In the genomic region with DNA sequence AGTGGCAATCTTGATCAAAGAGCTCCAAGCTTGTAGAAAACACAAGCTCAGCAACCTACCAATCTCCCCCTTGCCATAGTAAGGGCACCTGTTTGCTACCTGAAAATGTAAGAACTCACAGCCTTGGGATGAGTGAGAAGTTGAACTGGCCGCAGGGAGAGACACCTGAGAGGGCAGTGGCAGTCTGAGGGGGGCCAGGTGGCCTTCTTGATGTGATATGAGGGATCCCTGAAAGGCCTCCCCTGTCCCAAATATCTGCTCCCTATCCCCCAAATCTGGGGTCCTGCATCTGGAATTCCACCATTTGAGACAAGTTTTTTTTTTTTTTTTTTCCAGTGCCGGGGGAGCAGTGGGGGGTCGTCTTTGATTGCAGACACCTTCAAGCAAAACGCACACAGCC, we compare ENCODE assay signal across 10 cellular contexts.
DNase-seq lines count a peak whose midpoint lies in the region; ATAC-seq, FAIRE-seq and TF ChIP-seq lines count a peak whose summit lies in the region.
"Had no signal": no experiment of that assay in that cellular context is flagged by ENCODE, and none has a peak within 500 bp of the region (broad histone marks: within the 10 kb centered on the region; RNA-seq: fewer than 3 reads in every experiment).

No MANE protein-coding gene starts in this region.

- no peaks in the 10 kb centered on the region for H3K9me3 Mint-ChIP-seq in astrocyte (ENCODE audit: unreplicated experiment)

- peaks cover 0 to 73% of the 10 kb centered on the region in 2 experiments; a peak in 2 of 4 replicates for H3K4me1 ChIP-seq in SK-N-SH (ENCODE audit: control insufficient read depth in 1 of 2, insufficient read depth in 2 of 2, low read depth in 1 of 2, low read length in 1 of 2)
- peaks cover 5% of the 10 kb centered on the region for H3K4me1 ChIP-seq in astrocyte (ENCODE audit: insufficient read depth, low read length)
- peaks cover 9% of the 10 kb centered on the region for H3K4me1 ChIP-seq in stomach smooth muscle (ENCODE audit: control insufficient read depth, insufficient read depth, low read length)

- H3K4me3 ChIP-seq in SK-N-SH (ENCODE audit: low read depth in 2 of 2, low read length in 1 of 2) (peak overlapping the region in 1 of 2 experiments; percentile 71; a peak in 1 of 4 replicates), astrocyte (ENCODE audit: insufficient read depth, low read depth, low read length) (no peak overlapping the region), stomach smooth muscle (ENCODE audit: low read length in 2 of 2) (peak overlapping the region; percentile 59 to 74)

- ATAC-seq in SK-N-SH treated with all-trans-retinoic acid at 6 μM for 48 hours (no peak), left lobe of liver (no peak), HG03469 (IDR thresholded peaks at IDR 0.05; ENCODE audit: unreplicated experiment) (no peak)

- POLR2A ChIA-PET in SK-N-SH (lab: Yijun Ruan, JAX) = interaction anchor here (0.6 to 3.8 kb wide), 10 partner anchors 22 to 181 kb away, joined by 3 to 28 read pairs (median 3); no protein-coding TSS in a partner anchor

- no peaks in the 10 kb centered on the region for H3K36me3 Mint-ChIP-seq in astrocyte (ENCODE audit: low read depth, unreplicated experiment)

- H3K27ac ChIP-seq in SK-N-SH (ENCODE audit: low read depth in 2 of 2, low read length in 1 of 2) (peak overlapping the region in 1 of 2 experiments; percentile 87; a peak in 1 of 4 replicates), astrocyte (ENCODE audit: low read depth, low read length) (no peak overlapping the region), stomach smooth muscle (ENCODE audit: low read length) (no peak overlapping the region)
- H3K27ac ChIP-seq: 22Rv1 had no signal

- no peak for TF ChIP-seq EP300 in SK-N-SH (IDR thresholded peaks at IDR 0.05; ENCODE audit: borderline replicate concordance in 1 of 2, low read depth in 1 of 2, low read length in 1 of 2)

- peaks cover 60% of the 10 kb centered on the region for H3K27me3 Mint-ChIP-seq in astrocyte (ENCODE audit: low read depth, unreplicated experiment)

- H3K9ac ChIP-seq in SK-N-SH = 0 out of 2 replicates have a peak overlapping the region, but pooled peaks have one; percentile 60
- H3K9ac ChIP-seq in astrocyte (ENCODE audit: low read length) = no peak overlapping the region
- H3K9ac ChIP-seq in stomach smooth muscle (ENCODE audit: low read length in 2 of 2) = peak overlapping the region in 1 of 2 donors; percentile 17

- 60% methylated on average over 3 of the region's 4 CpGs for WGBS in SK-N-SH (ENCODE audit: low lambda C conversion rate)

- TF ChIP-seq RAD21 in SK-N-SH (IDR thresholded peaks at IDR 0.05; ENCODE audit: low read length) = no peak

- H3K4me1 Mint-ChIP-seq in astrocyte (ENCODE audit: low read depth, unreplicated experiment) = peaks cover 5% of the 10 kb centered on the region

- peaks cover 14% of the 10 kb centered on the region; the same call in 1 of the 2 replicates for H3K27me3 ChIP-seq in SK-N-SH (ENCODE audit: insufficient read depth)
- H3K27me3 ChIP-seq in astrocyte (ENCODE audit: insufficient read depth, low read length) = peaks cover 4% of the 10 kb centered on the region
- H3K27me3 ChIP-seq in stomach smooth muscle (ENCODE audit: control insufficient read depth in 1 of 2, insufficient read depth in 2 of 2, low read length in 2 of 2) = no peaks in the 10 kb centered on the region

- H3K36me3 ChIP-seq in SK-N-SH (replicated peaks in 1 of 2; ENCODE audit: control insufficient read depth in 1 of 2, insufficient read depth in 2 of 2, low read length in 1 of 2) (no peaks in the 10 kb centered on the region), astrocyte (ENCODE audit: insufficient read depth, low read length) (no peaks in the 10 kb centered on the region), stomach smooth muscle (ENCODE audit: control insufficient read depth in 2 of 2, insufficient read depth in 2 of 2, low read length in 2 of 2) (no peaks in the 10 kb centered on the region)

- TF ChIP-seq CTCF in SK-N-SH (IDR thresholded peaks at IDR 0.05) = no peak
- no peak for TF ChIP-seq CTCF in astrocyte (IDR thresholded peaks at IDR 0.05; ENCODE audit: insufficient read depth, low read depth, low read length)

- H3K79me2 ChIP-seq in SK-N-SH (ENCODE audit: insufficient read depth) = no peaks in the 10 kb centered on the region
- H3K79me2 ChIP-seq in astrocyte (ENCODE audit: insufficient read depth, low read length) = no peaks in the 10 kb centered on the region

- no peaks in the 10 kb centered on the region for H4K20me1 ChIP-seq in SK-N-SH (ENCODE audit: insufficient read depth)
- H4K20me1 ChIP-seq in astrocyte (ENCODE audit: insufficient read depth, low read length) = no peaks in the 10 kb centered on the region

- no peaks in the 10 kb centered on the region for H3F3A ChIP-seq in SK-N-SH (replicated peaks; ENCODE audit: insufficient read depth)

- H3K9me3 ChIP-seq in SK-N-SH (no peaks in the 10 kb centered on the region), astrocyte (ENCODE audit: insufficient read depth, low read depth, low read length) (no peaks in the 10 kb centered on the region), stomach smooth muscle (ENCODE audit: control insufficient read depth in 2 of 2, low read length in 2 of 2) (no peaks in the 10 kb centered on the region)

- no peak overlapping the region for H2AFZ ChIP-seq in SK-N-SH (ENCODE audit: low read depth)
- H2AFZ ChIP-seq in astrocyte (ENCODE audit: low read depth, low read length) = no peak overlapping the region

- DNase-seq in SK-N-SH = no peak
- no peak for DNase-seq in astrocyte (ENCODE audit: low read depth)
- peak; percentile 32 for DNase-seq in left lobe of liver (ENCODE audit: low spot score)
- no peak for DNase-seq in anterior cingulate cortex (lab: John Stamatoyannopoulos, UW)
- no peak for DNase-seq in D341Med (ENCODE audit: low spot score)
- DNase-seq: NCI-H526 treated with DMSO at 0.1 percent for 48 hours had no signal

- H3K9me2 ChIP-seq in SK-N-SH = no peaks in the 10 kb centered on the region

- H3K4me2 ChIP-seq in SK-N-SH (peak overlapping the region; percentile 81), astrocyte (ENCODE audit: low read length) (peak overlapping the region; percentile 89)

- CTCF ChIA-PET in SK-N-SH (lab: Yijun Ruan, JAX) = interaction anchor here (3.4 to 5.0 kb wide), 2 partner anchors 24 to 70 kb away, joined by 12 to 15 read pairs; no protein-coding TSS in a partner anchor

- FAIRE-seq in astrocyte (lab: Jason Lieb, UNC) = no peak

- H3K27ac Mint-ChIP-seq in astrocyte (ENCODE audit: unreplicated experiment) = no peak overlapping the region

- H3K4me3 Mint-ChIP-seq in astrocyte (ENCODE audit: unreplicated experiment) = peak overlapping the region; percentile 66

TF ChIP-seq in SK-N-SH, 30 proteins besides CTCF, POLR2A, EP300 and RAD21 (continues in another document):
- TF ChIP-seq EZH2phosphoT487 (IDR thresholded peaks at IDR 0.05; ENCODE audit: borderline replicate concordance, low read depth) (no peak), MEF2A (IDR thresholded peaks at IDR 0.05; ENCODE audit: borderline replicate concordance, low read depth) (no peak)
- TF ChIP-seq, protein P1, sequence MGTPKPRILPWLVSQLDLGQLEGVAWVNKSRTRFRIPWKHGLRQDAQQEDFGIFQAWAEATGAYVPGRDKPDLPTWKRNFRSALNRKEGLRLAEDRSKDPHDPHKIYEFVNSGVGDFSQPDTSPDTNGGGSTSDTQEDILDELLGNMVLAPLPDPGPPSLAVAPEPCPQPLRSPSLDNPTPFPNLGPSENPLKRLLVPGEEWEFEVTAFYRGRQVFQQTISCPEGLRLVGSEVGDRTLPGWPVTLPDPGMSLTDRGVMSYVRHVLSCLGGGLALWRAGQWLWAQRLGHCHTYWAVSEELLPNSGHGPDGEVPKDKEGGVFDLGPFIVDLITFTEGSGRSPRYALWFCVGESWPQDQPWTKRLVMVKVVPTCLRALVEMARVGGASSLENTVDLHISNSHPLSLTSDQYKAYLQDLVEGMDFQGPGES (IDR thresholded peaks at IDR 0.05; ENCODE audit: low read depth, low read length) = no peak

TF ChIP-seq in SK-N-SH treated with all-trans-retinoic acid at 6 μM for 48 hours, 23 proteins besides CTCF, POLR2A, EP300 and RAD21 (continues in another document):
- no peak for TF ChIP-seq ZC3H10 (CRISPR knock-in tag; IDR thresholded peaks at IDR 0.05)
- TF ChIP-seq, protein P2, sequence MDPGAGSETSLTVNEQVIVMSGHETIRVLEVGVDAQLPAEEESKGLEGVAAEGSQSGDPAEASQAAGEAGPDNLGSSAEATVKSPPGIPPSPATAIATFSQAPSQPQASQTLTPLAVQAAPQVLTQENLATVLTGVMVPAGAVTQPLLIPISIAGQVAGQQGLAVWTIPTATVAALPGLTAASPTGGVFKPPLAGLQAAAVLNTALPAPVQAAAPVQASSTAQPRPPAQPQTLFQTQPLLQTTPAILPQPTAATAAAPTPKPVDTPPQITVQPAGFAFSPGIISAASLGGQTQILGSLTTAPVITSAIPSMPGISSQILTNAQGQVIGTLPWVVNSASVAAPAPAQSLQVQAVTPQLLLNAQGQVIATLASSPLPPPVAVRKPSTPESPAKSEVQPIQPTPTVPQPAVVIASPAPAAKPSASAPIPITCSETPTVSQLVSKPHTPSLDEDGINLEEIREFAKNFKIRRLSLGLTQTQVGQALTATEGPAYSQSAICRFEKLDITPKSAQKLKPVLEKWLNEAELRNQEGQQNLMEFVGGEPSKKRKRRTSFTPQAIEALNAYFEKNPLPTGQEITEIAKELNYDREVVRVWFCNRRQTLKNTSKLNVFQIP (CRISPR knock-in tag; IDR thresholded peaks at IDR 0.05; ENCODE audit: borderline replicate concordance, low read depth) = no peak
- no peak for TF ChIP-seq GLIS3 (CRISPR knock-in tag; IDR thresholded peaks at IDR 0.05)
- no peak for TF ChIP-seq ZFP3 (CRISPR knock-in tag; IDR thresholded peaks at IDR 0.05)
- TF ChIP-seq, protein P3, sequence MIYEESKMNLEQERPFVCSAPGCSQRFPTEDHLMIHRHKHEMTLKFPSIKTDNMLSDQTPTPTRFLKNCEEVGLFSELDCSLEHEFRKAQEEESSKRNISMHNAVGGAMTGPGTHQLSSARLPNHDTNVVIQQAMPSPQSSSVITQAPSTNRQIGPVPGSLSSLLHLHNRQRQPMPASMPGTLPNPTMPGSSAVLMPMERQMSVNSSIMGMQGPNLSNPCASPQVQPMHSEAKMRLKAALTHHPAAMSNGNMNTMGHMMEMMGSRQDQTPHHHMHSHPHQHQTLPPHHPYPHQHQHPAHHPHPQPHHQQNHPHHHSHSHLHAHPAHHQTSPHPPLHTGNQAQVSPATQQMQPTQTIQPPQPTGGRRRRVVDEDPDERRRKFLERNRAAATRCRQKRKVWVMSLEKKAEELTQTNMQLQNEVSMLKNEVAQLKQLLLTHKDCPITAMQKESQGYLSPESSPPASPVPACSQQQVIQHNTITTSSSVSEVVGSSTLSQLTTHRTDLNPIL (CRISPR knock-in tag; IDR thresholded peaks at IDR 0.05; ENCODE audit: low read depth) = no peak
